12 cellular contexts compared by ENCODE assay signal in genomic region chr3:112056451-112056929, GRCh38.
DNase-seq lines count a peak whose midpoint lies in the region; ATAC-seq and TF ChIP-seq lines count a peak whose summit lies in the region.
"Had no signal": no experiment of that assay in that cellular context is flagged by ENCODE, and none has a peak within 500 bp of the region (broad histone marks: within the 10 kb centered on the region; RNA-seq: fewer than 3 reads in every experiment).

No MANE protein-coding gene starts in this region.

- no peak overlapping the region for H3K4me3 ChIP-seq in cardiac fibroblast (replicated peaks in 1 of 2; ENCODE audit: low read depth in 2 of 2, low read length in 2 of 2)
- H3K4me3 ChIP-seq: lung had no signal

- DNase-seq in activated T-cell treated with anti-CD3 and anti-CD28 coated beads, Interleukin-2, amount 50 U/mL, for 24 hours = peak; percentile 36
- DNase-seq in activated T-cell treated with anti-CD3 and anti-CD28 coated beads for 4 hours = no peak
- DNase-seq in RKO (ENCODE audit: low spot score) = peak; percentile 52
- DNase-seq in cardiac fibroblast (ENCODE audit: low read depth in 2 of 2) = peak; percentile 23 to 77
- DNase-seq in stimulated activated CD4-positive, alpha-beta T cell treated with anti-CD3 and anti-CD28 coated beads, Interleukin-4, amount 100 ng/mL, for 1 hour = peak; percentile 5
- DNase-seq in SKM-1 treated with dmso at 0.1 percent for 144 hours (lab: John Stamatoyannopoulos, UW; ENCODE audit: unreplicated experiment) = no peak
- DNase-seq: NCI-H1048, NCI-H526 had no signal

- no peak overlapping the region for H3K4me3 Mint-ChIP-seq in activated T-cell treated with anti-CD3 and anti-CD28 coated beads, Interleukin-2, amount 50 U/mL, for 24 hours
- no peak overlapping the region for H3K4me3 Mint-ChIP-seq in stimulated activated memory B cell treated with anti-CD40 and anti-IgM and Interleukin-4, amounts not matched to agents 10 μg/mL and 1 μg/mL and 100 μg/mL, for 72 hours

- no peak for TF ChIP-seq CTCF in cardiac fibroblast (IDR thresholded peaks at IDR 0.05; ENCODE audit: low read depth, low read length)

- no peaks in the 10 kb centered on the region for H3K36me3 Mint-ChIP-seq in activated T-cell treated with anti-CD3 and anti-CD28 coated beads, Interleukin-2, amount 50 U/mL, for 24 hours (ENCODE audit: low read depth)
- no peaks in the 10 kb centered on the region for H3K36me3 Mint-ChIP-seq in stimulated activated memory B cell treated with anti-CD40 and anti-IgM and Interleukin-4, amounts not matched to agents 10 μg/mL and 1 μg/mL and 100 μg/mL, for 72 hours

- peaks cover 16% of the 10 kb centered on the region for H3K4me1 Mint-ChIP-seq in activated T-cell treated with anti-CD3 and anti-CD28 coated beads, Interleukin-2, amount 50 U/mL, for 24 hours (ENCODE audit: low read depth)
- H3K4me1 Mint-ChIP-seq in stimulated activated memory B cell treated with anti-CD40 and anti-IgM and Interleukin-4, amounts not matched to agents 10 μg/mL and 1 μg/mL and 100 μg/mL, for 72 hours = no peaks in the 10 kb centered on the region

- H3K27ac Mint-ChIP-seq in activated T-cell treated with anti-CD3 and anti-CD28 coated beads, Interleukin-2, amount 50 U/mL, for 24 hours = peak overlapping the region; percentile 51
- H3K27ac Mint-ChIP-seq in stimulated activated memory B cell treated with anti-CD40 and anti-IgM and Interleukin-4, amounts not matched to agents 10 μg/mL and 1 μg/mL and 100 μg/mL, for 72 hours = no peak overlapping the region

- ATAC-seq in stimulated activated memory B cell treated with anti-CD40 and anti-IgM and Interleukin-4, amounts not matched to agents 10 μg/mL and 1 μg/mL and 100 μg/mL, for 72 hours = no peak
- no peak for ATAC-seq in HG03354 (IDR thresholded peaks at IDR 0.05; ENCODE audit: poor library complexity, severe bottlenecking, unreplicated experiment)
- ATAC-seq: HCT116 had no signal

- H3K27me3 Mint-ChIP-seq in activated T-cell treated with anti-CD3 and anti-CD28 coated beads, Interleukin-2, amount 50 U/mL, for 24 hours = peaks cover 2% of the 10 kb centered on the region
- H3K27me3 Mint-ChIP-seq in stimulated activated memory B cell treated with anti-CD40 and anti-IgM and Interleukin-4, amounts not matched to agents 10 μg/mL and 1 μg/mL and 100 μg/mL, for 72 hours = peaks cover 49% of the 10 kb centered on the region

- peaks cover 4% of the 10 kb centered on the region for H3K9me3 Mint-ChIP-seq in activated T-cell treated with anti-CD3 and anti-CD28 coated beads, Interleukin-2, amount 50 U/mL, for 24 hours
- peaks cover 4% of the 10 kb centered on the region for H3K9me3 Mint-ChIP-seq in stimulated activated memory B cell treated with anti-CD40 and anti-IgM and Interleukin-4, amounts not matched to agents 10 μg/mL and 1 μg/mL and 100 μg/mL, for 72 hours

Comparison
In these comparisons a context has a peak if more than half of its experiments do, and no peak if none do; other contexts are left out.
1. DNase-seq: peak in activated T-cell treated with anti-CD3 and anti-CD28 coated beads, Interleukin-2, amount 50 U/mL, for 24 hours (single experiment), RKO (single experiment), cardiac fibroblast (2 of 2) and stimulated activated CD4-positive, alpha-beta T cell treated with anti-CD3 and anti-CD28 coated beads, Interleukin-4, amount 100 ng/mL, for 1 hour (single experiment); none in activated T-cell treated with anti-CD3 and anti-CD28 coated beads for 4 hours (single experiment) and SKM-1 treated with dmso at 0.1 percent for 144 hours (single experiment).